In genomic region chrX:48003758-48004457, GRCh38 we compare ENCODE assay signal across 8 cellular contexts. TPM values are rescaled to one million over a fixed set of nuclear protein-coding genes. Genes with fewer than 3 reads are reported as not detected.
A peak's percentile ranks its signal among the peaks of the same experiment; 100 is the strongest.
DNase-seq lines count a peak whose midpoint lies in the region; ATAC-seq and TF ChIP-seq lines count a peak whose summit lies in the region.

Gene ZNF182, minus strand, starts transcription at chrX:48003989. Its CDS starts 1,380 bp downstream, at chrX:48002609.

- DNase-seq in GM13976 (ENCODE audit: low spot score) (peak; percentile 92), NCI-H146 treated with DMSO at 0.1 percent for 48 hours (lab: John Stamatoyannopoulos, UW; ENCODE audit: unreplicated experiment) (peak; percentile 85), T-cell (peak; percentile 84 to 97 (median 92)), amniotic stem cell (lab: John Stamatoyannopoulos, UW) (peak; percentile 52), heart right ventricle (peak; percentile 92), posterior vena cava (ENCODE audit: low spot score) (peak; percentile 98), upper lobe of left lung (peak; percentile 94 to 95)

- H3K4me1 Mint-ChIP-seq in T-cell, result peaks cover 21 to 26% (median 23%) of the 10 kb centered on the region in 3 donors

- CTCF ChIA-PET in T-cell (lab: Charles Lee), result no interaction called here

- no peaks in the 10 kb centered on the region for H3K9me3 Mint-ChIP-seq in T-cell

- no peak for TF ChIP-seq EP300 in upper lobe of left lung (IDR thresholded peaks at IDR 0.05)

- ATAC-seq in HG02840 (IDR thresholded peaks at IDR 0.05; ENCODE audit: low FRiP score, unreplicated experiment) (peak; percentile 92), T-cell (replicated peaks in 1 of 4) (peak; percentile 91 to 94 (median 94)), heart right ventricle (peak; percentile 96 to 100 (median 99)), upper lobe of left lung (ENCODE audit: low FRiP score in 2 of 2) (peak; percentile 94 to 99)

- TF ChIP-seq POLR2A in upper lobe of left lung (IDR thresholded peaks at IDR 0.05), result peak in 3 of 4 donors; percentile 49 to 73 (median 49)

- peak within 1 kb of the TSS in 9 of 10 donors; percentile 50 to 83 (median 66) for H3K27ac ChIP-seq in heart right ventricle
- H3K27ac ChIP-seq in upper lobe of left lung, result peak within 1 kb of the TSS; percentile 62 to 87 (median 76)

- TF ChIP-seq CTCF in GM13976 (IDR thresholded peaks at IDR 0.05; ENCODE audit: borderline replicate concordance, control extremely low read depth, extremely low read depth, insufficient read depth, missing control alignments) (no peak), heart right ventricle (IDR thresholded peaks at IDR 0.05) (no peak), upper lobe of left lung (IDR thresholded peaks at IDR 0.05) (no peak)

- 0 to 1% methylated on average over 33 to 34 of the region's 34 CpGs for WGBS in heart right ventricle, 2 donors
- WGBS in upper lobe of left lung, 2 donors, result 0 to 51% methylated on average over 19 to 34 of the region's 34 CpGs

- intact Hi-C loops in heart right ventricle (cut with DNase I) (no loop called here), posterior vena cava (cut with DNase I) (no loop called here)

- peaks cover 11% of the 10 kb centered on the region for H3K36me3 Mint-ChIP-seq in T-cell

- H3K36me3 ChIP-seq in heart right ventricle, result peaks cover 0 to 3% (median 0%) of the 10 kb centered on the region in 9 donors
- H3K36me3 ChIP-seq in upper lobe of left lung, result no peaks in the 10 kb centered on the region

- H3K27me3 ChIP-seq in heart right ventricle, result no peaks in the 10 kb centered on the region
- H3K27me3 ChIP-seq in upper lobe of left lung, result no peaks in the 10 kb centered on the region

- peak within 1 kb of the TSS; percentile 90 to 94 (median 92) for H3K4me3 Mint-ChIP-seq in T-cell

- H3K4me1 ChIP-seq in heart right ventricle (peaks cover 0 to 11% (median 7%) of the 10 kb centered on the region in 9 donors), upper lobe of left lung (peaks cover 0 to 3% (median 1%) of the 10 kb centered on the region in 4 donors)

- H3K27me3 Mint-ChIP-seq in T-cell, result no peaks in the 10 kb centered on the region

- in situ Hi-C loops in GM13976 (cut with MboI; ENCODE audit: low sequenced_read_pairs, unreplicated experiment), result no loop called here

- peaks cover 0 to 3% (median 0%) of the 10 kb centered on the region in 11 donors for H3K9me3 ChIP-seq in heart right ventricle
- peaks cover 0 to 8% (median 0%) of the 10 kb centered on the region in 4 donors for H3K9me3 ChIP-seq in upper lobe of left lung

- POLR2A ChIA-PET in T-cell (lab: Charles Lee), result no interaction called here

- peak within 1 kb of the TSS; percentile 99 for H3K27ac Mint-ChIP-seq in T-cell

- H3K4me3 ChIP-seq in heart right ventricle (peak within 1 kb of the TSS; percentile 32 to 66 (median 64)), upper lobe of left lung (peak within 1 kb of the TSS; percentile 43 to 67 (median 50))

RNA-seq across cellular contexts. Expression of gene ZNF182, which starts in this region (rescaled TPM):
- 10 to 100 TPM in 3 of 5 donors, 1 to 10 TPM in 2; 7.7 to 13.0 (median 11.4) TPM for total RNA-seq in T-cell
- 1 to 10 TPM; 2.3 to 4.0 (median 3.1) TPM for total RNA-seq in heart right ventricle
- 1 to 10 TPM; 1.6 to 4.3 TPM for polyA plus RNA-seq in heart right ventricle
- 1 to 10 TPM; 3.6 to 3.7 TPM for total RNA-seq in posterior vena cava
- total RNA-seq in upper lobe of left lung, result 10 to 100 TPM in 2 of 6 donors, 1 to 10 TPM in 4; 4.5 to 13.6 (median 5.0) TPM

Comparison
In these comparisons a context has a peak if more than half of its experiments do, and no peak if none do; other contexts are left out.
1. Peak in every context shown above with its lines: DNase-seq, ATAC-seq, H3K4me3 ChIP-seq and H3K27ac ChIP-seq.